ENCODE assay signal across 25 cellular contexts in the genomic region with DNA sequence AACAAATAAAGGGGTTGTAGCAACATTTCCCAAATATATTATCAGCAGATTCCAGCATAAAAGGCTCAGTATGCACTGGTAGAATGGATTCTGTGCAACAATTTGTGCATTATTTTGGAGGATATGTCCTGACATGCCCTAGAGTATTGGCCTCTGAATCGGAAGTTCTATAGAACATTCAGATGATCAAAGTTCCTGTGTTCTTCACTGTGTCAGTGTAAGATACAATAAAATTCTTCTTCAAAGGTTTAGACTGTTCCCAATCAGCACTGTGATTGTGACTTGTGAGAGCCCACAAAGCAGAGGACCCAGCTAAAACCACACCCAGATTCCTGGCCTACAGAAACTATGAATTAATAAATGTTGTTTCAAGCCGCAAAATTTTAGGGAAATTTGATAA. TPM values are rescaled to one million over a fixed set of nuclear protein-coding genes. Genes with fewer than 3 reads are reported as not detected.
DNase-seq lines count a peak whose midpoint lies in the region; ATAC-seq, FAIRE-seq and TF ChIP-seq lines count a peak whose summit lies in the region.
"Had no signal": no experiment of that assay in that cellular context is flagged by ENCODE, and none has a peak within 500 bp of the region (broad histone marks: within the 10 kb centered on the region; RNA-seq: fewer than 3 reads in every experiment).

No MANE protein-coding gene starts in this region.

- no peak for FAIRE-seq in bronchial epithelial cell (lab: Jason Lieb, UNC)
- FAIRE-seq: GM12891 had no signal

- no peak for ATAC-seq in activated naive CD4-positive, alpha-beta T cell treated with anti-CD3 and anti-CD28 coated beads, Interleukin-2, amount 50 U/mL, for 72 hours
- ATAC-seq in naive thymus-derived CD4-positive, alpha-beta T cell = no peak
- ATAC-seq: CD8-positive, alpha-beta T cell had no signal

- intact Hi-C loops in activated naive CD4-positive, alpha-beta T cell treated with anti-CD3 and anti-CD28 coated beads for 36 hours (cut with micrococcal nuclease) = no loop called here
- intact Hi-C loops in naive thymus-derived CD4-positive, alpha-beta T cell (cut with micrococcal nuclease) = loop anchor here in 1 of 2 donors (2.0 kb wide), 1 partner anchor 19 kb away; no protein-coding TSS in a partner anchor

- H3K36me3 ChIP-seq in bronchial epithelial cell (ENCODE audit: control insufficient read depth, insufficient read depth, low read length) = no peaks in the 10 kb centered on the region
- H3K36me3 ChIP-seq in naive thymus-derived CD4-positive, alpha-beta T cell (ENCODE audit: control insufficient read depth in 2 of 3, insufficient read depth in 3 of 3, low read length in 3 of 3) = no peaks in the 10 kb centered on the region
- H3K36me3 ChIP-seq: MG63 had no signal

- peaks cover 7% of the 10 kb centered on the region for H3K36me3 Mint-ChIP-seq in activated naive CD4-positive, alpha-beta T cell treated with anti-CD3 and anti-CD28 coated beads for 36 hours (ENCODE audit: low read depth)
- H3K36me3 Mint-ChIP-seq in activated naive CD4-positive, alpha-beta T cell treated with anti-CD3 and anti-CD28 coated beads, Interleukin-2, amount 50 U/mL, for 72 hours = peaks cover 12 to 44% of the 10 kb centered on the region in 2 donors
- H3K36me3 Mint-ChIP-seq in naive thymus-derived CD4-positive, alpha-beta T cell = peaks cover 0 to 60% (median 5%) of the 10 kb centered on the region in 5 donors

- H3K27ac Mint-ChIP-seq in activated naive CD4-positive, alpha-beta T cell treated with anti-CD3 and anti-CD28 coated beads for 36 hours = peak overlapping the region; percentile 68
- peak overlapping the region in 1 of 2 donors; percentile 70 for H3K27ac Mint-ChIP-seq in activated naive CD4-positive, alpha-beta T cell treated with anti-CD3 and anti-CD28 coated beads, Interleukin-2, amount 50 U/mL, for 72 hours
- peak overlapping the region in 6 of 9 donors; percentile 16 to 79 (median 49) for H3K27ac Mint-ChIP-seq in naive thymus-derived CD4-positive, alpha-beta T cell
- H3K27ac Mint-ChIP-seq: CD8-positive, alpha-beta T cell; HFFc6 had no signal

- peaks cover 43% of the 10 kb centered on the region for H3K4me1 Mint-ChIP-seq in activated naive CD4-positive, alpha-beta T cell treated with anti-CD3 and anti-CD28 coated beads for 36 hours (ENCODE audit: low read depth)
- H3K4me1 Mint-ChIP-seq in naive thymus-derived CD4-positive, alpha-beta T cell = peaks cover 24 to 68% (median 54%) of the 10 kb centered on the region in 7 donors

- peaks cover 31 to 36% of the 10 kb centered on the region in 2 donors for H3K4me1 ChIP-seq in naive thymus-derived CD4-positive, alpha-beta T cell (ENCODE audit: control insufficient read depth in 2 of 2, insufficient read depth in 2 of 2, low read length in 2 of 2)

- in situ Hi-C loops in SK-MEL-5 (cut with HindIII; ENCODE audit: low pct_unique_long_range_greater_than_20kb, low sequenced_read_pairs) = no loop called here

- H3K9me3 ChIP-seq in naive thymus-derived CD4-positive, alpha-beta T cell (ENCODE audit: control insufficient read depth in 2 of 3, low read length in 3 of 3) = no peaks in the 10 kb centered on the region
- H3K9me3 ChIP-seq: MG63 had no signal

- DNase-seq in activated naive CD4-positive, alpha-beta T cell treated with anti-CD3 and anti-CD28 coated beads for 36 hours = no peak
- DNase-seq in activated naive CD4-positive, alpha-beta T cell treated with anti-CD3 and anti-CD28 coated beads, Interleukin-2, amount 50 U/mL, for 72 hours (ENCODE audit: low spot score in 2 of 2) = no peak
- DNase-seq in SK-MEL-5 (ENCODE audit: low read depth, low spot score) (peak; percentile 1), bronchial epithelial cell (ENCODE audit: low read depth) (peak; percentile 49), NCI-H226 (no peak), COLO829 (ENCODE audit: low spot score) (no peak)
- no peak for DNase-seq in naive thymus-derived CD4-positive, alpha-beta T cell
- DNase-seq in activated CD8-positive, alpha-beta memory T cell treated with anti-CD3 and anti-CD28 coated beads, Interleukin-2, amount 50 U/mL, for 48 hours = no peak
- DNase-seq: AML-193; C1 segment of cervical spinal cord; Calu3; CD8-positive, alpha-beta T cell; DMS153; H9; HFFc6; Kasumi-1; MG63; NCI-H1417; NCI-H187; NCI-H748 treated with DMSO at 0.1 percent for 48 hours had no signal

- CTCF ChIA-PET in activated naive CD4-positive, alpha-beta T cell treated with anti-CD3 and anti-CD28 coated beads for 36 hours (lab: Charles Lee) = interaction anchor here (1.4 kb wide), 1 partner anchor 52 kb away, joined by 5 read pairs; no protein-coding TSS in a partner anchor
- CTCF ChIA-PET in naive thymus-derived CD4-positive, alpha-beta T cell (lab: Charles Lee) = no interaction called here

- POLR2A ChIA-PET in naive thymus-derived CD4-positive, alpha-beta T cell (lab: Charles Lee) = interaction anchor here (0.6 to 1.7 kb wide), 3 partner anchors 10 to 146 kb away, joined by 3 to 10 read pairs (median 6); no protein-coding TSS in a partner anchor

- H3K4me3 ChIP-seq in bronchial epithelial cell (ENCODE audit: low read depth, low read length) = no peak overlapping the region
- no peak overlapping the region for H3K4me3 ChIP-seq in naive thymus-derived CD4-positive, alpha-beta T cell (ENCODE audit: low read length)
- H3K4me3 ChIP-seq: MG63 had no signal

- TF ChIP-seq CTCF in bronchial epithelial cell (IDR thresholded peaks at IDR 0.05; ENCODE audit: insufficient read depth, low read length, severe bottlenecking) = no peak

- no peaks in the 10 kb centered on the region for H3K27me3 Mint-ChIP-seq in activated naive CD4-positive, alpha-beta T cell treated with anti-CD3 and anti-CD28 coated beads for 36 hours (ENCODE audit: low read depth)
- H3K27me3 Mint-ChIP-seq in naive thymus-derived CD4-positive, alpha-beta T cell = no peaks in the 10 kb centered on the region

- H3K9me3 Mint-ChIP-seq in activated naive CD4-positive, alpha-beta T cell treated with anti-CD3 and anti-CD28 coated beads for 36 hours = peaks cover 6% of the 10 kb centered on the region
- H3K9me3 Mint-ChIP-seq in activated naive CD4-positive, alpha-beta T cell treated with anti-CD3 and anti-CD28 coated beads, Interleukin-2, amount 50 U/mL, for 72 hours = peaks cover 18 to 24% of the 10 kb centered on the region in 2 donors
- H3K9me3 Mint-ChIP-seq in naive thymus-derived CD4-positive, alpha-beta T cell = peaks cover 0 to 30% (median 3%) of the 10 kb centered on the region in 11 donors
- H3K9me3 Mint-ChIP-seq: CD8-positive, alpha-beta T cell had no signal

- H3K4me3 Mint-ChIP-seq in activated naive CD4-positive, alpha-beta T cell treated with anti-CD3 and anti-CD28 coated beads for 36 hours = no peak overlapping the region
- H3K4me3 Mint-ChIP-seq in naive thymus-derived CD4-positive, alpha-beta T cell = peak overlapping the region in 4 of 10 donors; percentile 2 to 26 (median 18)
- H3K4me3 Mint-ChIP-seq: CD8-positive, alpha-beta T cell; H9; HFFc6 had no signal

- H3K27ac ChIP-seq in naive thymus-derived CD4-positive, alpha-beta T cell (ENCODE audit: low read depth, low read length) = no peak overlapping the region

- no peaks in the 10 kb centered on the region for H3K27me3 ChIP-seq in bronchial epithelial cell (ENCODE audit: control insufficient read depth, insufficient read depth, low read length)
- H3K27me3 ChIP-seq in naive thymus-derived CD4-positive, alpha-beta T cell (ENCODE audit: control insufficient read depth in 2 of 2, insufficient read depth in 2 of 2, low read length in 2 of 2) = no peaks in the 10 kb centered on the region
- H3K27me3 ChIP-seq: MG63 had no signal

RNA-seq across cellular contexts. Expression of a gene that starts 33.6 kb away (rescaled TPM):
- total RNA-seq in activated naive CD4-positive, alpha-beta T cell treated with anti-CD3 and anti-CD28 coated beads for 36 hours = 10 to 100 TPM; 84.3 to 85.5 TPM
- 100 to 1,000 TPM in 1 of 2 donors, 10 to 100 TPM in 1; 86.8 to 151 TPM for total RNA-seq in activated naive CD4-positive, alpha-beta T cell treated with anti-CD3 and anti-CD28 coated beads, Interleukin-2, amount 50 U/mL, for 72 hours
- not detected in 2 replicates for total RNA-seq in SK-MEL-5 (2014; rRNA removed; shearing (Covaris generic))
- not detected in 2 replicates for polyA plus RNA-seq in SK-MEL-5 (2015; cell fraction: cytosol; rRNA removed)
- polyA plus RNA-seq in SK-MEL-5 (2015; cell fraction: nucleus; rRNA removed) = not detected in 2 replicates
- 0.26 and 0.77 TPM in 2 replicates for total RNA-seq in bronchial epithelial cell
- 100 to 1,000 TPM in 2 of 5 experiments, 10 to 100 TPM in 3; 31.8 to 784 (median 53.6) TPM for total RNA-seq in naive thymus-derived CD4-positive, alpha-beta T cell
- 10 to 100 TPM; 30.0 to 42.1 TPM for polyA plus RNA-seq in naive thymus-derived CD4-positive, alpha-beta T cell
- total RNA-seq: A172, Calu3, G401, H9, NCI-H460 had no signal
- polyA plus RNA-seq: AG04450 had no signal

RNA-seq across cellular contexts. Expression of a gene that starts 57.6 kb away (rescaled TPM):
- under 1 TPM in 1 of 2 experiments, not detected in 1; 0.07 TPM for total RNA-seq in activated naive CD4-positive, alpha-beta T cell treated with anti-CD3 and anti-CD28 coated beads for 36 hours
- under 1 TPM; 0.11 to 0.31 TPM for total RNA-seq in activated naive CD4-positive, alpha-beta T cell treated with anti-CD3 and anti-CD28 coated beads, Interleukin-2, amount 50 U/mL, for 72 hours
- total RNA-seq in SK-MEL-5 (2014; rRNA removed; shearing (Covaris generic)) = 0.08 and 0.18 TPM in 2 replicates
- polyA plus RNA-seq in SK-MEL-5 (2015; cell fraction: cytosol; rRNA removed) = 0.07 and 0.33 TPM in 2 replicates
- not detected in 2 replicates for polyA plus RNA-seq in SK-MEL-5 (2015; cell fraction: nucleus; rRNA removed)
- 12.4 and 67.2 TPM in 2 replicates for total RNA-seq in bronchial epithelial cell
- total RNA-seq in naive thymus-derived CD4-positive, alpha-beta T cell = 1 to 10 TPM in 1 of 5 experiments, under 1 TPM in 3, not detected in 1; 0.19 to 2.8 (median 0.27) TPM
- polyA plus RNA-seq in naive thymus-derived CD4-positive, alpha-beta T cell = under 1 TPM in 1 of 2 donors, not detected in 1; 0.14 TPM
- total RNA-seq: A172, G401, H9, HFFc6, NCI-H460 had no signal
- polyA plus RNA-seq: AG04450 had no signal

Comparison
In these comparisons a context has a peak if more than half of its experiments do, and no peak if none do; other contexts are left out.
1. DNase-seq: peak in SK-MEL-5 (single experiment) and bronchial epithelial cell (single experiment); none in activated naive CD4-positive, alpha-beta T cell treated with anti-CD3 and anti-CD28 coated beads for 36 hours (single experiment), activated naive CD4-positive, alpha-beta T cell treated with anti-CD3 and anti-CD28 coated beads, Interleukin-2, amount 50 U/mL, for 72 hours (0 of 2), naive thymus-derived CD4-positive, alpha-beta T cell (0 of 9), activated CD8-positive, alpha-beta memory T cell treated with anti-CD3 and anti-CD28 coated beads, Interleukin-2, amount 50 U/mL, for 48 hours (single experiment), NCI-H226 (single experiment) and COLO829 (single experiment).
2. RNA of a gene that starts 33.6 kb away (total RNA-seq): 86.8 to 151 TPM in activated naive CD4-positive, alpha-beta T cell treated with anti-CD3 and anti-CD28 coated beads, Interleukin-2, amount 50 U/mL, for 72 hours, 84.3 to 85.5 TPM in activated naive CD4-positive, alpha-beta T cell treated with anti-CD3 and anti-CD28 coated beads for 36 hours and 31.8 to 784 TPM in naive thymus-derived CD4-positive, alpha-beta T cell; 0.26 to 0.77 TPM in bronchial epithelial cell and not detected in SK-MEL-5; every median in the first group is over 10 times any median in the second.